ENCODE assay signal across 8 cellular contexts in genomic region chr11:6357222-6357621, GRCh38. TPM values are rescaled to one million over a fixed set of nuclear protein-coding genes. Genes with fewer than 3 reads are reported as not detected.
DNase-seq lines count a peak whose midpoint lies in the region; ATAC-seq, FAIRE-seq and TF ChIP-seq lines count a peak whose summit lies in the region.

No MANE protein-coding gene starts in this region.

- H3K27ac ChIP-seq in mammary epithelial cell (ENCODE audit: insufficient read depth, low read depth, low read length) (no peak overlapping the region), muscle layer of duodenum (ENCODE audit: low read length) (peak overlapping the region; percentile 45)

- no peak overlapping the region for H3K9ac ChIP-seq in mammary epithelial cell (ENCODE audit: insufficient read depth, low read length)

- H3K27me3 ChIP-seq in mammary epithelial cell (ENCODE audit: insufficient read depth, low read length) (no peaks in the 10 kb centered on the region), muscle layer of duodenum (ENCODE audit: low read depth, low read length) (no peaks in the 10 kb centered on the region)

- H3K4me1 ChIP-seq in mammary epithelial cell (ENCODE audit: insufficient read depth, low read length) (peaks cover 11% of the 10 kb centered on the region), muscle layer of duodenum (ENCODE audit: control insufficient read depth in 1 of 2, insufficient read depth in 2 of 2, low read length in 2 of 2) (peaks cover 0 to 12% of the 10 kb centered on the region in 2 donors)

- H3K4me2 ChIP-seq in mammary epithelial cell (ENCODE audit: insufficient read depth, low read depth, low read length), result peak overlapping the region; percentile 38

- dilution Hi-C loops in mammary epithelial cell (cut with HindIII; ENCODE audit: low sequenced_read_pairs), result no loop called here

- H3K79me2 ChIP-seq in mammary epithelial cell (ENCODE audit: insufficient read depth, low read length), result no peaks in the 10 kb centered on the region

- no peaks in the 10 kb centered on the region for H3K9me3 ChIP-seq in mammary epithelial cell (replicated peaks; ENCODE audit: insufficient read depth, low read length)
- no peaks in the 10 kb centered on the region for H3K9me3 ChIP-seq in muscle layer of duodenum (ENCODE audit: control insufficient read depth in 1 of 2, low read length in 2 of 2)

- TF ChIP-seq CTCF in AG04449 (IDR thresholded peaks at IDR 0.05; ENCODE audit: insufficient read depth, low read length, missing control alignments) (no peak), mammary epithelial cell (conservative IDR thresholded peaks at IDR 0.05 in 1 of 2, IDR thresholded peaks at IDR 0.05 in 1 of 2; ENCODE audit: extremely low read depth in 1 of 2, insufficient read depth in 1 of 2, low read depth in 1 of 2, low read length in 2 of 2) (no peak)

- H3K36me3 ChIP-seq in mammary epithelial cell (ENCODE audit: insufficient read depth, low read length) (no peaks in the 10 kb centered on the region), muscle layer of duodenum (ENCODE audit: control insufficient read depth in 1 of 2, insufficient read depth in 2 of 2, low read length in 2 of 2) (no peaks in the 10 kb centered on the region)

- no TSS peak for BruUV-seq in mammary epithelial cell (replicated peaks; lab: Mats Ljungman, UMichigan)

- POLR2A ChIA-PET in AG04449 (lab: Yijun Ruan, JAX), result no interaction called here

- H2AFZ ChIP-seq in mammary epithelial cell (ENCODE audit: low read depth, low read length), result peak overlapping the region; percentile 76

- intact Hi-C loops in mammary epithelial cell (cut with micrococcal nuclease), result loop anchor here (10.0 kb wide), 2 partner anchors 552 to 882 kb away; partner anchors contain the start of gene OR52N2

- DNase-seq in AG04449 (ENCODE audit: low read depth, low spot score), result peak; percentile 38
- peak; percentile 79 for DNase-seq in HTR-8/SVneo (ENCODE audit: insufficient read length, low spot score)
- DNase-seq in mammary epithelial cell, result peak; percentile 89
- DNase-seq in frontal cortex (ENCODE audit: low spot score in 2 of 2), result no peak
- no peak for DNase-seq in NCI-H1092 treated with DMSO at 0.1 percent for 48 hours (lab: John Stamatoyannopoulos, UW)

- FAIRE-seq in HTR-8/SVneo (lab: Jason Lieb, UNC) (no peak), frontal cortex (lab: Jason Lieb, UNC) (no peak)

- in situ Hi-C loops in mammary epithelial cell (cut with MboI; ENCODE audit: low sequenced_read_pairs in 2 of 2), result loop anchor here in 1 of 2 donors (10.0 kb wide), 1 partner anchor 332 kb away; no protein-coding TSS in a partner anchor

- ATAC-seq in GM21447 (IDR thresholded peaks at IDR 0.05; ENCODE audit: unreplicated experiment) (no peak), HG02852 (IDR thresholded peaks at IDR 0.05; ENCODE audit: unreplicated experiment) (no peak)

- CTCF ChIA-PET in AG04449 (lab: Yijun Ruan, JAX) (interaction anchor here (0.8 to 19.6 kb wide), 9 partner anchors 15 to 365 kb away, joined by 3 to 494 read pairs (median 3); partner anchors contain the start of gene CCKBR), mammary epithelial cell (lab: Charles Lee; ENCODE audit: low non-redundant PET) (interaction anchor here (0.5 to 0.6 kb wide), 3 partner anchors 59 to 83 kb away, joined by 3 to 5 read pairs (median 4); no protein-coding TSS in a partner anchor)

- H4K20me1 ChIP-seq in mammary epithelial cell (ENCODE audit: insufficient read depth, low read length), result no peaks in the 10 kb centered on the region

- H3K4me3 ChIP-seq in AG04449 (ENCODE audit: low read depth, low read length) (no peak overlapping the region), mammary epithelial cell (replicated peaks in 1 of 3; ENCODE audit: insufficient read depth in 1 of 3, low read depth in 2 of 3, low read length in 3 of 3) (no peak overlapping the region), muscle layer of duodenum (ENCODE audit: low read depth in 1 of 2, low read length in 2 of 2) (no peak overlapping the region)

- 0% methylated on average over 9 of the region's 9 CpGs for WGBS in mammary epithelial cell (ENCODE audit: low coverage, missing lambda C conversion rate)

RNA-seq across cellular contexts. Expression of gene SMPD1, which starts 33.1 kb away (rescaled TPM):
- total RNA-seq in mammary epithelial cell (10 to 100 TPM; 17.0 to 24.1 TPM), frontal cortex (10.2 TPM)
- polyA plus RNA-seq in mammary epithelial cell, result 15.5 TPM
- polyA minus RNA-seq in mammary epithelial cell, result 12.0 TPM

RNA-seq across cellular contexts. Expression of gene CAVIN3, which starts 36.9 kb away (rescaled TPM):
- total RNA-seq in mammary epithelial cell (100 to 1,000 TPM in 1 of 2 donors, 10 to 100 TPM in 1; 47.7 to 117 TPM), frontal cortex (7.3 TPM)
- 108 TPM for polyA plus RNA-seq in mammary epithelial cell
- polyA minus RNA-seq in mammary epithelial cell, result 4.7 TPM

Comparison
In these comparisons a context has a peak if more than half of its experiments do, and no peak if none do; other contexts are left out.
1. DNase-seq: peak in AG04449 (single experiment), HTR-8/SVneo (single experiment) and mammary epithelial cell (single experiment); none in frontal cortex (0 of 2) and NCI-H1092 treated with DMSO at 0.1 percent for 48 hours (single experiment).